ENCODE assay signal across 24 cellular contexts in genomic region chr10:118955531-118956252, GRCh38.
DNase-seq lines count a peak whose midpoint lies in the region; ATAC-seq and TF ChIP-seq lines count a peak whose summit lies in the region.
"Had no signal": no experiment of that assay in that cellular context is flagged by ENCODE, and none has a peak within 500 bp of the region (broad histone marks: within the 10 kb centered on the region; RNA-seq: fewer than 3 reads in every experiment).

No MANE protein-coding gene starts in this region.

- H4K20me1 ChIP-seq in KMS-11 (ENCODE audit: insufficient read depth) (no peaks in the 10 kb centered on the region), neural progenitor cell (ENCODE audit: low read depth) (no peaks in the 10 kb centered on the region)

- H3K9me3 Mint-ChIP-seq in neural progenitor cell: no peaks in the 10 kb centered on the region
- H3K9me3 Mint-ChIP-seq: activated naive CD8-positive, alpha-beta T cell treated with anti-CD3 and anti-CD28 coated beads, Interleukin-2, amount 50 U/mL, for 24 hours; CD8-positive, alpha-beta memory T cell had no signal

- no peaks in the 10 kb centered on the region for H3K27me3 ChIP-seq in KMS-11 (ENCODE audit: insufficient read depth, low read depth)
- H3K27me3 ChIP-seq in brain microvascular endothelial cell (replicated peaks): no peaks in the 10 kb centered on the region
- H3K27me3 ChIP-seq in neural progenitor cell: no peaks in the 10 kb centered on the region

- TF ChIP-seq CTCF in KMS-11 (conservative IDR thresholded peaks at IDR 0.05; ENCODE audit: low read depth, low read length) (no peak; the same call in 1 of the 2 replicates), brain microvascular endothelial cell (IDR thresholded peaks at IDR 0.05; ENCODE audit: low read depth, low read length, missing control alignments) (peak; percentile 15), neural progenitor cell (IDR thresholded peaks at IDR 0.05) (no peak)

- peak overlapping the region; percentile 63 for H3K9ac ChIP-seq in KMS-11
- no peak overlapping the region for H3K9ac ChIP-seq in neural progenitor cell

- H3K4me3 ChIP-seq in KMS-11 (IDR thresholded peaks at IDR 0.05; ENCODE audit: insufficient read depth, low read depth, low read length) (no peak overlapping the region), brain microvascular endothelial cell (ENCODE audit: low read depth, low read length) (no peak overlapping the region), neural progenitor cell (no peak overlapping the region)
- H3K4me3 ChIP-seq: dorsolateral prefrontal cortex, lung had no signal

- H3K27me3 Mint-ChIP-seq in neural progenitor cell (ENCODE audit: insufficient read depth, low read depth): peaks cover 15% of the 10 kb centered on the region

- no peaks in the 10 kb centered on the region for H3K79me2 ChIP-seq in KMS-11 (ENCODE audit: insufficient read depth, low read depth)
- H3K79me2 ChIP-seq in neural progenitor cell (ENCODE audit: low read depth): no peaks in the 10 kb centered on the region

- H3K4me2 ChIP-seq in KMS-11 (peak overlapping the region; percentile 82), neural progenitor cell (no peak overlapping the region)

- H3F3A ChIP-seq in neural progenitor cell (ENCODE audit: low read depth): no peaks in the 10 kb centered on the region

- DNase-seq in SIG-M5 treated with dmso at 0.1 percent for 504 hours (lab: John Stamatoyannopoulos, UW; ENCODE audit: unreplicated experiment) (peak; percentile 24), SIG-M5 (lab: John Stamatoyannopoulos, UW) (no peak), brain microvascular endothelial cell (no peak), neural progenitor cell (ENCODE audit: low spot score) (peak; percentile 7), SW480 (ENCODE audit: low spot score) (no peak), DMS53 treated with DMSO at 0.1 percent for 48 hours (lab: John Stamatoyannopoulos, UW; ENCODE audit: unreplicated experiment) (no peak)
- DNase-seq: 8988T; activated CD4-positive, alpha-beta T cell treated with anti-CD3 and anti-CD28 coated beads for 36 hours; activated naive CD8-positive, alpha-beta T cell treated with anti-CD3 and anti-CD28 coated beads, Interleukin-2, amount 50 U/mL, for 24 hours; activated T-cell treated with anti-CD3 and anti-CD28 coated beads, Interleukin-2, amount 50 U/mL, for 48 hours; CD8-positive, alpha-beta memory T cell; DMS 273 treated with DMSO at 0.1 percent for 48 hours; dorsolateral prefrontal cortex; IMR-90; NCI-H1436; NCI-H2107; NCI-H774; RPMI8226; stimulated activated CD4-positive, alpha-beta T cell treated with anti-CD3 and anti-CD28 coated beads, Interleukin-15, amount 100 ng/mL, for 24 hours; stimulated activated naive CD4-positive, alpha-beta T cell; T-helper 17 cell had no signal

- H2AFZ ChIP-seq in KMS-11 (ENCODE audit: low read depth) (peak overlapping the region; percentile 58), neural progenitor cell (replicated peaks) (peak overlapping the region; percentile 42)

- ATAC-seq in HG02623 (IDR thresholded peaks at IDR 0.05; ENCODE audit: unreplicated experiment): no peak
- ATAC-seq: activated CD4-positive, alpha-beta T cell treated with anti-CD3 and anti-CD28 coated beads for 36 hours; activated naive CD8-positive, alpha-beta T cell treated with anti-CD3 and anti-CD28 coated beads, Interleukin-2, amount 50 U/mL, for 24 hours; T-helper 17 cell had no signal

- no peaks in the 10 kb centered on the region for H3K36me3 Mint-ChIP-seq in neural progenitor cell
- H3K36me3 Mint-ChIP-seq: CD8-positive, alpha-beta memory T cell had no signal

- in situ Hi-C loops in brain microvascular endothelial cell (cut with HindIII; ENCODE audit: low pct_ligation_motif_present, low sequenced_read_pairs): no loop called here

- H3K4me1 Mint-ChIP-seq in neural progenitor cell: peaks cover 32% of the 10 kb centered on the region
- H3K4me1 Mint-ChIP-seq: activated CD4-positive, alpha-beta T cell treated with anti-CD3 and anti-CD28 coated beads for 36 hours; activated naive CD8-positive, alpha-beta T cell treated with anti-CD3 and anti-CD28 coated beads, Interleukin-2, amount 50 U/mL, for 24 hours; CD8-positive, alpha-beta memory T cell had no signal

- H3K36me3 ChIP-seq in KMS-11 (ENCODE audit: insufficient read depth): no peaks in the 10 kb centered on the region
- no peaks in the 10 kb centered on the region for H3K36me3 ChIP-seq in brain microvascular endothelial cell (replicated peaks)
- no peaks in the 10 kb centered on the region for H3K36me3 ChIP-seq in neural progenitor cell

- H3K27ac ChIP-seq in KMS-11: peak overlapping the region; percentile 97
- H3K27ac ChIP-seq in brain microvascular endothelial cell: no peak overlapping the region
- no peak overlapping the region for H3K27ac ChIP-seq in neural progenitor cell
- H3K27ac ChIP-seq: dorsolateral prefrontal cortex had no signal

- no peaks in the 10 kb centered on the region for H3K9me3 ChIP-seq in neural progenitor cell (ENCODE audit: low read depth)

- H3K27ac Mint-ChIP-seq in neural progenitor cell: peak overlapping the region; percentile 7
- H3K27ac Mint-ChIP-seq: activated CD4-positive, alpha-beta T cell treated with anti-CD3 and anti-CD28 coated beads for 36 hours; activated naive CD8-positive, alpha-beta T cell treated with anti-CD3 and anti-CD28 coated beads, Interleukin-2, amount 50 U/mL, for 24 hours; CD8-positive, alpha-beta memory T cell; T-helper 17 cell had no signal

- no peak overlapping the region for H3K4me3 Mint-ChIP-seq in neural progenitor cell
- H3K4me3 Mint-ChIP-seq: activated CD4-positive, alpha-beta T cell treated with anti-CD3 and anti-CD28 coated beads for 36 hours; activated naive CD8-positive, alpha-beta T cell treated with anti-CD3 and anti-CD28 coated beads, Interleukin-2, amount 50 U/mL, for 24 hours; CD8-positive, alpha-beta memory T cell; T-helper 17 cell had no signal

- H3K4me1 ChIP-seq in KMS-11 (ENCODE audit: low read depth, poor library complexity, severe bottlenecking) (peaks cover 79% of the 10 kb centered on the region), neural progenitor cell (peaks cover 13% of the 10 kb centered on the region)

Comparison
In these comparisons a context has a peak if more than half of its experiments do, and no peak if none do; other contexts are left out.
1. DNase-seq: peak in SIG-M5 treated with dmso at 0.1 percent for 504 hours (single experiment) and neural progenitor cell (single experiment); none in SIG-M5 (single experiment), brain microvascular endothelial cell (single experiment), SW480 (single experiment) and DMS53 treated with DMSO at 0.1 percent for 48 hours (single experiment).